25 cellular contexts compared by ENCODE assay signal in genomic region chr14:36455241-36455627, GRCh38.
"Had no signal": no experiment of that assay in that cellular context is flagged by ENCODE, and none has a peak within 500 bp of the region (broad histone marks: within the 10 kb centered on the region; RNA-seq: fewer than 3 reads in every experiment).

No MANE protein-coding gene starts in this region.

- H3K4me1 Mint-ChIP-seq: activated CD4-positive, alpha-beta memory T cell treated with anti-CD3 and anti-CD28 coated beads, Interleukin-2, amount 10 ng/mL, durations not matched to agents 7 days and 5 days; activated naive CD4-positive, alpha-beta T cell treated with anti-CD3 and anti-CD28 coated beads, Interleukin-2, amount 10 ng/mL, durations not matched to agents 7 days and 5 days; activated naive CD8-positive, alpha-beta T cell treated with anti-CD3 and anti-CD28 coated beads, Interleukin-2, amount 10 ng/mL, durations not matched to agents 7 days and 5 days had no signal

- H3K9me3 Mint-ChIP-seq: activated CD4-positive, alpha-beta memory T cell treated with anti-CD3 and anti-CD28 coated beads, Interleukin-2, amount 10 ng/mL, durations not matched to agents 7 days and 5 days; activated naive CD4-positive, alpha-beta T cell treated with anti-CD3 and anti-CD28 coated beads, Interleukin-2, amount 10 ng/mL, durations not matched to agents 7 days and 5 days; activated naive CD8-positive, alpha-beta T cell treated with anti-CD3 and anti-CD28 coated beads, Interleukin-2, amount 10 ng/mL, durations not matched to agents 7 days and 5 days; activated T-cell treated with anti-CD3 and anti-CD28 coated beads, Interleukin-2, amount 50 U/mL, for 72 hours; activated T-helper 2 cell treated with anti-CD3 and anti-CD28 coated beads, Interferon-gamma antibody, Interleukin-2, Interleukin-4, amounts not matched to agents 10 μg/mL and 5 μg/mL and 100 μg/mL, durations not matched to agents 14 hours and 24 hours and 36 hours had no signal

- H3K27me3 Mint-ChIP-seq: activated CD4-positive, alpha-beta memory T cell treated with anti-CD3 and anti-CD28 coated beads, Interleukin-2, amount 10 ng/mL, durations not matched to agents 7 days and 5 days; activated naive CD8-positive, alpha-beta T cell treated with anti-CD3 and anti-CD28 coated beads, Interleukin-2, amount 10 ng/mL, durations not matched to agents 7 days and 5 days had no signal

- H3K36me3 Mint-ChIP-seq: activated naive CD4-positive, alpha-beta T cell treated with anti-CD3 and anti-CD28 coated beads, Interleukin-2, amount 10 ng/mL, durations not matched to agents 7 days and 5 days; activated naive CD8-positive, alpha-beta T cell treated with anti-CD3 and anti-CD28 coated beads, Interleukin-2, amount 10 ng/mL, durations not matched to agents 7 days and 5 days had no signal

- H3K4me3 Mint-ChIP-seq: activated CD4-positive, alpha-beta memory T cell treated with anti-CD3 and anti-CD28 coated beads, Interleukin-2, amount 10 ng/mL, durations not matched to agents 7 days and 5 days; activated naive CD4-positive, alpha-beta T cell treated with anti-CD3 and anti-CD28 coated beads, Interleukin-2, amount 10 ng/mL, durations not matched to agents 7 days and 5 days; activated naive CD8-positive, alpha-beta T cell treated with anti-CD3 and anti-CD28 coated beads, Interleukin-2, amount 10 ng/mL, durations not matched to agents 7 days and 5 days; activated T-cell treated with anti-CD3 and anti-CD28 coated beads, Interleukin-2, amount 50 U/mL, for 72 hours had no signal

- ATAC-seq: activated T-cell treated with anti-CD3 and anti-CD28 coated beads, Interleukin-2, amount 50 U/mL, for 72 hours; K562; Panc1; Right ventricle myocardium inferior had no signal

- DNase-seq: activated CD4-positive, alpha-beta memory T cell treated with anti-CD3 and anti-CD28 coated beads, Interleukin-2, amount 10 ng/mL, durations not matched to agents 7 days and 5 days; activated CD4-positive, alpha-beta T cell treated with anti-CD3 and anti-CD28 coated beads, Interleukin-2, amount 50 U/mL, for 1 hour; activated CD4-positive, CD25-positive, alpha-beta regulatory T cell; activated gamma-delta T cell treated with Interleukin-2 at 50 U/mL for 16 hours; activated naive CD4-positive, alpha-beta T cell treated with anti-CD3 and anti-CD28 coated beads, Interleukin-2, amount 10 ng/mL, durations not matched to agents 7 days and 5 days; activated naive CD8-positive, alpha-beta T cell treated with anti-CD3 and anti-CD28 coated beads, Interleukin-2, amount 10 ng/mL, durations not matched to agents 7 days and 5 days; activated T-cell treated with anti-CD3 and anti-CD28 coated beads for 4 hours; activated T-cell treated with anti-CD3 and anti-CD28 coated beads, Interleukin-2, amount 50 U/mL, for 72 hours; adrenal gland; anterior cingulate cortex; cerebellar nuclear complex; Kasumi-1; NCI-H1105 treated with DMSO at 0.1 percent for 48 hours; NCI-H1694; NCI-H2029; NCI-H2107; NCI-H510A treated with DMSO at 0.1 percent for 48 hours; NK-92 treated with Interleukin-12 subunit alpha and Interleukin-12 subunit beta, amount 100 ng/mL, for 24 hours; OCI-M1; RPMI8226; T-helper 1 cell had no signal
